28 cellular contexts compared by ENCODE assay signal in genomic region chr9:98334796-98335195, GRCh38.
"Had no signal": no experiment of that assay in that cellular context is flagged by ENCODE, and none has a peak within 500 bp of the region (broad histone marks: within the 10 kb centered on the region; RNA-seq: fewer than 3 reads in every experiment).

No MANE protein-coding gene starts in this region.

- H3K4me2 ChIP-seq: hepatocyte had no signal

- H2AFZ ChIP-seq: hepatocyte had no signal

- H3K4me3 ChIP-seq: adrenal gland, ascending aorta, esophagus muscularis mucosa, hepatocyte, left ventricle myocardium inferior, ovary, psoas muscle, upper lobe of left lung had no signal

- H3K9me3 Mint-ChIP-seq: activated CD4-positive, alpha-beta T cell treated with anti-CD3 and anti-CD28 coated beads, Interleukin-2, amount 10 ng/mL, durations not matched to agents 7 days and 5 days; activated T-helper 2 cell treated with anti-CD3 and anti-CD28 coated beads, Interferon-gamma antibody, Interleukin-2, Interleukin-4, amounts not matched to agents 10 μg/mL and 5 μg/mL and 100 μg/mL, durations not matched to agents 14 hours and 24 hours and 36 hours; effector memory CD8-positive, alpha-beta T cell; natural killer cell treated with Interleukin-12 subunit alpha and Interleukin-12 subunit beta and Interleukin-15 and Interleukin-18, amount 100 ng/mL, for 72 hours had no signal

- H3K4me1 ChIP-seq: adrenal gland, ascending aorta, left ventricle myocardium inferior, psoas muscle had no signal

- H3K27me3 ChIP-seq: adrenal gland, ascending aorta, brain microvascular endothelial cell, esophagus muscularis mucosa, hepatocyte, ovary, upper lobe of left lung had no signal

- FAIRE-seq: frontal cortex, TTC549 had no signal

- ATAC-seq: activated CD8-positive, alpha-beta T cell treated with anti-CD3 and anti-CD28 coated beads for 36 hours; effector memory CD8-positive, alpha-beta T cell; natural killer cell treated with Interleukin-12 subunit alpha and Interleukin-12 subunit beta and Interleukin-15 and Interleukin-18, amount 100 ng/mL, for 72 hours; psoas muscle; right cardiac atrium; stimulated activated naive CD8-positive, alpha-beta T cell treated with anti-CD3 and anti-CD28 coated beads, Interleukin-15, Interleukin-2, amounts not matched to agents 100 U/mL and 50 U/mL, for 24 hours had no signal

- H3K79me2 ChIP-seq: hepatocyte had no signal

- H3K27ac ChIP-seq: adrenal gland, ascending aorta, esophagus muscularis mucosa, hepatocyte, left ventricle myocardium inferior, neutrophil, ovary, psoas muscle, upper lobe of left lung, WERI-Rb-1 had no signal

- H3K36me3 Mint-ChIP-seq: activated naive CD8-positive, alpha-beta T cell; natural killer cell treated with Interleukin-12 subunit alpha and Interleukin-12 subunit beta and Interleukin-15 and Interleukin-18, amount 100 ng/mL, for 72 hours had no signal

- H3K4me1 Mint-ChIP-seq: activated CD4-positive, alpha-beta T cell treated with anti-CD3 and anti-CD28 coated beads, Interleukin-2, amount 10 ng/mL, durations not matched to agents 7 days and 5 days had no signal

- H3K27ac Mint-ChIP-seq: activated CD4-positive, alpha-beta T cell treated with anti-CD3 and anti-CD28 coated beads, Interleukin-2, amount 10 ng/mL, durations not matched to agents 7 days and 5 days; activated CD8-positive, alpha-beta T cell treated with anti-CD3 and anti-CD28 coated beads for 36 hours; activated naive CD8-positive, alpha-beta T cell; activated T-helper 2 cell treated with anti-CD3 and anti-CD28 coated beads, Interferon-gamma antibody, Interleukin-2, Interleukin-4, amounts not matched to agents 10 μg/mL and 5 μg/mL and 100 μg/mL, durations not matched to agents 14 hours and 24 hours and 36 hours; effector memory CD8-positive, alpha-beta T cell; natural killer cell treated with Interleukin-12 subunit alpha and Interleukin-12 subunit beta and Interleukin-15 and Interleukin-18, amount 100 ng/mL, for 72 hours had no signal

- H3K36me3 ChIP-seq: adrenal gland, ascending aorta, brain microvascular endothelial cell, esophagus muscularis mucosa, left ventricle myocardium inferior, neutrophil, ovary, upper lobe of left lung had no signal

- H3K9me3 ChIP-seq: adrenal gland, neutrophil, ovary, psoas muscle, upper lobe of left lung had no signal

- H3K4me3 Mint-ChIP-seq: activated CD4-positive, alpha-beta T cell treated with anti-CD3 and anti-CD28 coated beads, Interleukin-2, amount 10 ng/mL, durations not matched to agents 7 days and 5 days; activated CD8-positive, alpha-beta T cell treated with anti-CD3 and anti-CD28 coated beads for 36 hours; activated naive CD8-positive, alpha-beta T cell; effector memory CD8-positive, alpha-beta T cell; natural killer cell treated with Interleukin-12 subunit alpha and Interleukin-12 subunit beta and Interleukin-15 and Interleukin-18, amount 100 ng/mL, for 72 hours had no signal

- DNase-seq: activated CD4-positive, alpha-beta T cell treated with anti-CD3 and anti-CD28 coated beads, Interleukin-2, amount 10 ng/mL, durations not matched to agents 7 days and 5 days; activated CD4-positive, CD25-positive, alpha-beta regulatory T cell treated with anti-CD3 and anti-CD28 coated beads, Interleukin-2, amount 50 U/mL, for 72 hours; activated CD8-positive, alpha-beta T cell treated with anti-CD3 and anti-CD28 coated beads for 36 hours; activated naive CD4-positive, alpha-beta T cell; activated T-cell treated with anti-CD3 and anti-CD28 coated beads, Interleukin-2, amount 50 U/mL, for 1 hour; central memory CD4-positive, alpha-beta T cell; effector memory CD8-positive, alpha-beta T cell; glutamatergic neuron; left ventricle myocardium inferior; ovary; psoas muscle; right cardiac atrium; stimulated activated CD4-positive, alpha-beta T cell treated with anti-CD3 and anti-CD28 coated beads, Interleukin-12 subunit alpha, Interleukin-12 subunit beta, amount 100 ng/mL, for 4 hours; stimulated activated CD4-positive, alpha-beta T cell treated with anti-CD3 and anti-CD28 coated beads, Interleukin-4, amount 100 ng/mL, for 4 hours; stimulated activated naive CD8-positive, alpha-beta T cell treated with anti-CD3 and anti-CD28 coated beads, Interleukin-15, Interleukin-2, amounts not matched to agents 100 U/mL and 50 U/mL, for 24 hours; upper lobe of left lung; WERI-Rb-1 had no signal
